In the genomic region with DNA sequence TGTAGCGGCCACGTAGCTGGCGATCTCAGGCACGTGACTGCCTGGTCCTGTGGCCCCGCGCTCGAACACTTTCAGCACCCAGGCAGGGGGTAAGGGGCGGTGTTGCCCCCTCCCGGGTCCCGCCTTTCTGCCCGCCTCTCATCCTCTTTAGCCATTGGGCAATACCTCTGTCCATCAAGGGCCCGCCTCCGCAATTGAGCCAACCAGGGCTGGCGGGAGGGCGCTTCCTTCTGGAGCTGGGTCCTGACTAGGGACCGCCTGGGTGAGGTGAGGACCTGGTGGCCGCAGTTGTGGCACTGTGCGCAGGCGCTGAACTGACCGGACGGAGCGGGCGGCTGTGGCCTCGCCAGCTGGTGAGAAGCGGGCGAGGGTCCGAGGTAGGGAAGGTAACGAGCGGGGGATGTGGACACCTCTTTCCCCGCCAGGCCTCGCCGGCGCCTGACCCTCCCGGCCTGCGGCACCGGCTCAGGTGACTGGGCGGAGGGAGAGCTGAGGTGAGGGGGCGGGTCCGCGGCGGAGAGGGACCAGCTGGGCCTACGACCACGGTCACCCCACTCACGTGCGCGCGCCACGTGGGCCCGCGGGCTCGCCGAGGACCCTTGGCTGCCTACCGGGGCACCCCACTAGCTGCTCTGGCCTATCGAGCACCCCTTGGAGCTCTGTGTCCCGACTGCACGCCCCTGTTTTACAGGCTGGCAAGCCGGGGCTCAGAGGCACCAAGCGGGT, we compare ENCODE assay signal across 8 cellular contexts. TPM values are rescaled to one million over a fixed set of nuclear protein-coding genes. Genes with fewer than 3 reads are reported as not detected.
DNase-seq lines count a peak whose midpoint lies in the region; ATAC-seq and TF ChIP-seq lines count a peak whose summit lies in the region.

A gene with protein sequence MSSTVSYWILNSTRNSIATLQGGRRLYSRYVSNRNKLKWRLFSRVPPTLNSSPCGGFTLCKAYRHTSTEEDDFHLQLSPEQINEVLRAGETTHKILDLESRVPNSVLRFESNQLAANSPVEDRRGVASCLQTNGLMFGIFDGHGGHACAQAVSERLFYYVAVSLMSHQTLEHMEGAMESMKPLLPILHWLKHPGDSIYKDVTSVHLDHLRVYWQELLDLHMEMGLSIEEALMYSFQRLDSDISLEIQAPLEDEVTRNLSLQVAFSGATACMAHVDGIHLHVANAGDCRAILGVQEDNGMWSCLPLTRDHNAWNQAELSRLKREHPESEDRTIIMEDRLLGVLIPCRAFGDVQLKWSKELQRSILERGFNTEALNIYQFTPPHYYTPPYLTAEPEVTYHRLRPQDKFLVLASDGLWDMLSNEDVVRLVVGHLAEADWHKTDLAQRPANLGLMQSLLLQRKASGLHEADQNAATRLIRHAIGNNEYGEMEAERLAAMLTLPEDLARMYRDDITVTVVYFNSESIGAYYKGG (plus strand): TSS at position 228 of the 726 bp plus-strand sequence. CDS start 3,770 bp downstream, outside the sequence.

- intact Hi-C loops in testis (cut with DNase I; ENCODE audit: low total_unique reads), result no loop called here

- H3K27ac Mint-ChIP-seq in activated naive CD8-positive, alpha-beta T cell, result peak within 1 kb of the TSS; percentile 93
- H3K27ac Mint-ChIP-seq in glutamatergic neuron (ENCODE audit: unreplicated experiment), result peak within 1 kb of the TSS; percentile 85

- H3K27me3 ChIP-seq in osteoblast (ENCODE audit: insufficient read depth, low read length) (no peaks in the 10 kb centered on the region), testis (no peaks in the 10 kb centered on the region)

- no peak for TF ChIP-seq POLR2A in testis (IDR thresholded peaks at IDR 0.05)

- H3K27ac ChIP-seq in osteoblast (ENCODE audit: low read depth, low read length) (peak within 1 kb of the TSS; percentile 66), testis (peak within 1 kb of the TSS; percentile 72 to 84)

- TF ChIP-seq CTCF in GM10266 (IDR thresholded peaks at IDR 0.05; ENCODE audit: control insufficient read depth, insufficient read depth, low read depth, missing control alignments), result no peak
- no peak for TF ChIP-seq CTCF in glutamatergic neuron (IDR thresholded peaks at IDR 0.05; ENCODE audit: partially characterized antibody, unreplicated experiment)
- TF ChIP-seq CTCF in osteoblast (IDR thresholded peaks at IDR 0.05; ENCODE audit: extremely low read depth, low read depth, low read length), result no peak
- no peak for TF ChIP-seq CTCF in testis (IDR thresholded peaks at IDR 0.05)

- ATAC-seq in HG02588 (IDR thresholded peaks at IDR 0.05; ENCODE audit: unreplicated experiment), result peak; percentile 94

- no peaks in the 10 kb centered on the region for H3K36me3 Mint-ChIP-seq in activated naive CD8-positive, alpha-beta T cell
- no peaks in the 10 kb centered on the region for H3K36me3 Mint-ChIP-seq in glutamatergic neuron (ENCODE audit: unreplicated experiment)

- H3K4me2 ChIP-seq in osteoblast (ENCODE audit: insufficient read depth, low read length), result peak within 1 kb of the TSS; percentile 97

- no peaks in the 10 kb centered on the region for H3K9me3 Mint-ChIP-seq in activated naive CD8-positive, alpha-beta T cell (ENCODE audit: low read depth)
- peaks cover 6% of the 10 kb centered on the region for H3K9me3 Mint-ChIP-seq in glutamatergic neuron (ENCODE audit: unreplicated experiment)

- peaks cover 23% of the 10 kb centered on the region for H3K4me1 ChIP-seq in osteoblast (ENCODE audit: insufficient read depth, low read length)
- peaks cover 15% of the 10 kb centered on the region for H3K4me1 ChIP-seq in testis

- WGBS in testis, 2 donors, result 0 to 1% methylated on average over 15 to 41 of the region's 58 CpGs

- peaks cover 30% of the 10 kb centered on the region for H3K79me2 ChIP-seq in osteoblast (ENCODE audit: insufficient read depth, low read length)

- peak within 1 kb of the TSS; percentile 99 for H3K4me3 Mint-ChIP-seq in activated naive CD8-positive, alpha-beta T cell
- peak within 1 kb of the TSS; percentile 98 for H3K4me3 Mint-ChIP-seq in glutamatergic neuron (ENCODE audit: unreplicated experiment)

- peaks cover 11% of the 10 kb centered on the region for H4K20me1 ChIP-seq in osteoblast (ENCODE audit: insufficient read depth, low read length)

- H2AFZ ChIP-seq in osteoblast (ENCODE audit: low read length), result peak within 1 kb of the TSS; percentile 96

- peaks cover 41% of the 10 kb centered on the region for H3K4me1 Mint-ChIP-seq in activated naive CD8-positive, alpha-beta T cell (ENCODE audit: low read depth)
- peaks cover 9% of the 10 kb centered on the region for H3K4me1 Mint-ChIP-seq in glutamatergic neuron (ENCODE audit: low read depth, unreplicated experiment)

- DNase-seq in GM10266 (ENCODE audit: extremely low spot score) (peak; percentile 94), NCI-H1048 (lab: John Stamatoyannopoulos, UW) (peak; percentile 31), SKM-1 treated with dmso at 0.1 percent for 144 hours (lab: John Stamatoyannopoulos, UW; ENCODE audit: unreplicated experiment) (peak; percentile 81), glutamatergic neuron (peak; percentile 96), osteoblast (ENCODE audit: insufficient read length, low spot score, missing footprints) (peak; percentile 98), testis (peak; percentile 99)

- H3K27me3 Mint-ChIP-seq in activated naive CD8-positive, alpha-beta T cell, result no peaks in the 10 kb centered on the region
- peaks cover 7% of the 10 kb centered on the region for H3K27me3 Mint-ChIP-seq in glutamatergic neuron (ENCODE audit: unreplicated experiment)

- H3K9me3 ChIP-seq in osteoblast (ENCODE audit: low read depth, low read length) (no peaks in the 10 kb centered on the region), testis (no peaks in the 10 kb centered on the region)

- peak within 1 kb of the TSS; percentile 94 for H3K4me3 ChIP-seq in osteoblast (ENCODE audit: insufficient read depth, low read length)
- H3K4me3 ChIP-seq in testis, result peak within 1 kb of the TSS; percentile 80 to 87

- H3K36me3 ChIP-seq in osteoblast (ENCODE audit: insufficient read depth, low read length) (peaks cover 16% of the 10 kb centered on the region), testis (ENCODE audit: low read depth, missing control alignments) (no peaks in the 10 kb centered on the region)

RNA-seq across cellular contexts. Expression of the gene that starts here (rescaled TPM):
- total RNA-seq in glutamatergic neuron (ENCODE audit: unreplicated experiment) (18.3 TPM), osteoblast (11.5 and 13.8 TPM in 2 replicates), testis (10 to 100 TPM; 22.9 to 23.9 TPM)
- polyA plus RNA-seq in testis (ENCODE audit: insufficient read depth, low read depth, low replicate concordance), result 14.0 TPM

Comparison
In these comparisons a context has a peak if more than half of its experiments do, and no peak if none do; other contexts are left out.
1. Peak in every context shown above with its lines: DNase-seq, ATAC-seq, H3K4me3 ChIP-seq and H3K27ac ChIP-seq.
2. DNase-seq: peak in every context shown above with its lines; median percentile 99 in testis; 98 in osteoblast; 96 in glutamatergic neuron; 94 in GM10266; 81 in SKM-1 treated with dmso at 0.1 percent for 144 hours; 31 in NCI-H1048.